ENCODE assay signal across 22 cellular contexts in genomic region chr6:140559458-140559857, GRCh38.
DNase-seq lines count a peak whose midpoint lies in the region; ATAC-seq, FAIRE-seq and TF ChIP-seq lines count a peak whose summit lies in the region.
"Had no signal": no experiment of that assay in that cellular context is flagged by ENCODE, and none has a peak within 500 bp of the region (broad histone marks: within the 10 kb centered on the region; RNA-seq: fewer than 3 reads in every experiment).

No MANE protein-coding gene starts in this region.

- H3K9ac ChIP-seq in GM23248 = no peak overlapping the region
- no peak overlapping the region for H3K9ac ChIP-seq in K562 (ENCODE audit: insufficient read depth in 1 of 2, low read depth in 2 of 2, low read length in 2 of 2)
- H3K9ac ChIP-seq: BLaER1 had no signal

- POLR2A ChIA-PET in K562 (lab: Yijun Ruan, JAX) = no interaction called here

- H3F3A ChIP-seq in GM23248 (ENCODE audit: insufficient read depth) = no peaks in the 10 kb centered on the region

- H3K79me2 ChIP-seq in GM23248 (ENCODE audit: insufficient read depth) = no peaks in the 10 kb centered on the region
- no peaks in the 10 kb centered on the region for H3K79me2 ChIP-seq in K562 (ENCODE audit: control insufficient read depth, insufficient read depth, low read length)

- TF ChIP-seq POLR2A in K562 (conservative IDR thresholded peaks at IDR 0.05) = no peak

- no peak for TF ChIP-seq EP300 in K562 (IDR thresholded peaks at IDR 0.05; ENCODE audit: low read length)

- H3K36me3 ChIP-seq in GM23248 (ENCODE audit: low read depth) = no peaks in the 10 kb centered on the region
- H3K36me3 ChIP-seq in K562 (ENCODE audit: control insufficient read depth, insufficient read depth, low read length) = no peaks in the 10 kb centered on the region
- no peaks in the 10 kb centered on the region for H3K36me3 ChIP-seq in small intestine (ENCODE audit: control insufficient read depth in 2 of 2, insufficient read depth in 2 of 2, low read length in 2 of 2)
- H3K36me3 ChIP-seq: BLaER1, HAP-1 had no signal

- TF ChIP-seq RAD21 in K562 (CRISPR knock-in tag; conservative IDR thresholded peaks at IDR 0.05 in 1 of 2, IDR thresholded peaks at IDR 0.05 in 1 of 2) = no peak

- no peak overlapping the region for H3K4me2 ChIP-seq in GM23248 (ENCODE audit: unreplicated experiment)
- H3K4me2 ChIP-seq in K562 (ENCODE audit: insufficient read depth, low read length) = no peak overlapping the region
- H3K4me2 ChIP-seq: BLaER1 had no signal

- H2AFZ ChIP-seq in GM23248 = 0 out of 2 replicates have a peak overlapping the region, but pooled peaks have one; percentile 26
- H2AFZ ChIP-seq in K562 (ENCODE audit: low read depth, low read length) = no peak overlapping the region

- intact Hi-C loops in K562 (cut with micrococcal nuclease) = no loop called here

- FAIRE-seq in A204.1 (lab: Jason Lieb, UNC) (peak; percentile 55), K562 (lab: Jason Lieb, UNC) (no peak), small intestine (lab: Jason Lieb, UNC) (peak; percentile 72)
- FAIRE-seq: D721Med, H54 had no signal

- H3K27me3 ChIP-seq in GM23248 (replicated peaks; ENCODE audit: insufficient read depth) = no peaks in the 10 kb centered on the region
- H3K27me3 ChIP-seq in K562 (ENCODE audit: control insufficient read depth in 2 of 2, insufficient read depth in 2 of 2, low read length in 2 of 2) = no peaks in the 10 kb centered on the region
- H3K27me3 ChIP-seq in small intestine (ENCODE audit: control insufficient read depth in 2 of 2, insufficient read depth in 2 of 2, low read length in 2 of 2) = no peaks in the 10 kb centered on the region
- H3K27me3 ChIP-seq: BLaER1 had no signal

- CTCF ChIA-PET in K562 (lab: Yijun Ruan, JAX; ENCODE audit: low intra/inter-chr PET ratio) = no interaction called here

- H3K27ac ChIP-seq in GM23248 (no peak overlapping the region), K562 (ENCODE audit: extremely low read depth, low read depth, low read length) (no peak overlapping the region), small intestine (ENCODE audit: low read depth in 1 of 2, low read length in 1 of 2) (no peak overlapping the region)
- H3K27ac ChIP-seq: BLaER1, C4-2B had no signal

- H3K9me3 ChIP-seq in GM23248 (ENCODE audit: low read depth) (no peaks in the 10 kb centered on the region), K562 (replicated peaks; ENCODE audit: control insufficient read depth, insufficient read depth, low read depth, low read length) (no peaks in the 10 kb centered on the region), small intestine (ENCODE audit: control insufficient read depth, low read depth) (no peaks in the 10 kb centered on the region)
- H3K9me3 ChIP-seq: Caco-2, HAP-1 had no signal

- ATAC-seq in K562 (no peak), HG02852 (IDR thresholded peaks at IDR 0.05; ENCODE audit: unreplicated experiment) (no peak)
- ATAC-seq: CD8-positive, alpha-beta T cell; GM12878 had no signal

- in situ Hi-C loops in GM23248 (cut with MboI) = loop anchor here (25.0 kb wide), 1 partner anchor 1003 kb away; no protein-coding TSS in a partner anchor
- in situ Hi-C loops in K562 (cut with MboI) = no loop called here

- H3K4me3 ChIP-seq in GM23248 = no peak overlapping the region
- no peak overlapping the region for H3K4me3 ChIP-seq in K562
- H3K4me3 ChIP-seq in small intestine (ENCODE audit: low read depth in 1 of 2, low read length in 2 of 2) = no peak overlapping the region
- H3K4me3 ChIP-seq: BLaER1, GM12878, HAP-1 had no signal

- no peaks in the 10 kb centered on the region for H4K20me1 ChIP-seq in GM23248 (ENCODE audit: insufficient read depth)
- H4K20me1 ChIP-seq in K562 (replicated peaks; ENCODE audit: control insufficient read depth, insufficient read depth, low read length) = no peaks in the 10 kb centered on the region
- H4K20me1 ChIP-seq: BLaER1 had no signal

- H3K9me2 ChIP-seq in GM23248 (ENCODE audit: insufficient read depth) = no peaks in the 10 kb centered on the region

- H3K4me1 ChIP-seq in GM23248 (ENCODE audit: insufficient read depth) (no peaks in the 10 kb centered on the region), K562 (replicated peaks in 1 of 2; ENCODE audit: control insufficient read depth in 2 of 2, insufficient read depth in 2 of 2, low read length in 2 of 2) (no peaks in the 10 kb centered on the region), small intestine (ENCODE audit: control insufficient read depth in 2 of 2, insufficient read depth in 1 of 2, low read depth in 1 of 2, low read length in 1 of 2) (no peaks in the 10 kb centered on the region)
- H3K4me1 ChIP-seq: BLaER1, Caco-2, HAP-1 had no signal

- no TSS peak for BruUV-seq in K562 (replicated peaks; lab: Mats Ljungman, UMichigan)

- H3K9me1 ChIP-seq in K562 (ENCODE audit: control insufficient read depth, insufficient read depth, low read length) = no peaks in the 10 kb centered on the region

- TF ChIP-seq CTCF in K562 (IDR thresholded peaks at IDR 0.05 in 2 of 3, conservative IDR thresholded peaks at IDR 0.05 in 1 of 3; ENCODE audit: insufficient read depth in 2 of 3, low read depth in 1 of 3, low read length in 3 of 3) = no peak

- DNase-seq in GM23248 (no peak), K562 (ENCODE audit: extremely low read depth in 1 of 4, low spot score in 3 of 4) (no peak), small intestine (no peak), NK-92 (lab: John Stamatoyannopoulos, UW; ENCODE audit: unreplicated experiment) (no peak), ureter (ENCODE audit: low spot score) (no peak)
- DNase-seq: 8988T; Caco-2; CD4-positive, CD25-positive, alpha-beta regulatory T cell; CD8-positive, alpha-beta T cell; DMS 273 treated with DMSO at 0.1 percent for 48 hours; DMS79; EL; GDM1; GOT3 had no signal

TF ChIP-seq in K562, 482 proteins besides CTCF, POLR2A, EP300 and RAD21:
- no peak for TF ChIP-seq FOXK1 (CRISPR knock-in tag; IDR thresholded peaks at IDR 0.05; ENCODE audit: borderline replicate concordance)
- peak; percentile 41 for TF ChIP-seq C11orf30 (IDR thresholded peaks at IDR 0.05; ENCODE audit: low read depth)
- TF ChIP-seq RBM15 (IDR thresholded peaks at IDR 0.05; ENCODE audit: insufficient read depth, low read length) = no peak
- peak; percentile 67 for TF ChIP-seq ZNF316 (IDR thresholded peaks at IDR 0.05)
TF ChIP-seq in K562: peak in this region for 2.
